ENCODE assay signal across 21 cellular contexts in genomic region chr9:114954986-114955623, GRCh38. TPM values are rescaled to one million over a fixed set of nuclear protein-coding genes. Genes with fewer than 3 reads are reported as not detected.
DNase-seq lines count a peak whose midpoint lies in the region; ATAC-seq and TF ChIP-seq lines count a peak whose summit lies in the region.
"Had no signal": no experiment of that assay in that cellular context is flagged by ENCODE, and none has a peak within 500 bp of the region (broad histone marks: within the 10 kb centered on the region; RNA-seq: fewer than 3 reads in every experiment).

No MANE protein-coding gene starts in this region.

- no peak overlapping the region for H3K4me3 ChIP-seq in transverse colon
- H3K4me3 ChIP-seq: GM23248, MG63, skin epidermis, vagina had no signal

- no peak for TF ChIP-seq POLR2A in transverse colon (IDR thresholded peaks at IDR 0.05)

- H3K4me1 Mint-ChIP-seq in stimulated activated naive B cell treated with anti-CD40 and anti-IgM and Interleukin-4, amounts not matched to agents 10 μg/mL and 1 μg/mL and 100 μg/mL, for 72 hours, result peaks cover 18 to 37% of the 10 kb centered on the region in 2 donors

- in situ Hi-C loops in transverse colon (cut with MboI; ENCODE audit: low pct_ligation_motif_present in 1 of 4, low pct_unique_long_range_greater_than_20kb in 1 of 4, low sequenced_read_pairs in 3 of 4), result no loop called here

- H3K27ac Mint-ChIP-seq in stimulated activated naive B cell treated with anti-CD40 and anti-IgM and Interleukin-4, amounts not matched to agents 10 μg/mL and 1 μg/mL and 100 μg/mL, for 72 hours, result no peak overlapping the region
- H3K27ac Mint-ChIP-seq: activated CD4-positive, alpha-beta memory T cell treated with anti-CD3 and anti-CD28 coated beads for 36 hours; T-helper 1 cell treated with Interleukin-12 subunit alpha and Interleukin-12 subunit beta and Interleukin-4 antibody, amounts not matched to agents 30 μg/mL and 1 μg/mL, for 36 hours had no signal

- TF ChIP-seq EP300 in transverse colon (IDR thresholded peaks at IDR 0.05; ENCODE audit: low read depth), result no peak

- intact Hi-C loops in transverse colon (cut with DNase I; ENCODE audit: low total_unique reads), result no loop called here

- no peak overlapping the region for H3K4me3 Mint-ChIP-seq in stimulated activated naive B cell treated with anti-CD40 and anti-IgM and Interleukin-4, amounts not matched to agents 10 μg/mL and 1 μg/mL and 100 μg/mL, for 72 hours
- H3K4me3 Mint-ChIP-seq: activated CD4-positive, alpha-beta memory T cell treated with anti-CD3 and anti-CD28 coated beads for 36 hours; activated naive CD4-positive, alpha-beta T cell treated with anti-CD3 and anti-CD28 coated beads, Interleukin-2, amount 10 ng/mL, durations not matched to agents 7 days and 5 days; naive thymus-derived CD4-positive, alpha-beta T cell; T-helper 1 cell treated with Interleukin-12 subunit alpha and Interleukin-12 subunit beta and Interleukin-4 antibody, amounts not matched to agents 30 μg/mL and 1 μg/mL, for 36 hours had no signal

- peaks cover 0 to 4% (median 1%) of the 10 kb centered on the region in 4 donors for H3K4me1 ChIP-seq in transverse colon

- peaks cover 11 to 13% of the 10 kb centered on the region in 2 donors for H3K9me3 Mint-ChIP-seq in stimulated activated naive B cell treated with anti-CD40 and anti-IgM and Interleukin-4, amounts not matched to agents 10 μg/mL and 1 μg/mL and 100 μg/mL, for 72 hours

- H3K36me3 ChIP-seq in transverse colon, result no peaks in the 10 kb centered on the region
- H3K36me3 ChIP-seq: MG63, vagina had no signal

- DNase-seq in CD1c-positive myeloid dendritic cell (ENCODE audit: extremely low spot score), result peak; percentile 65
- peak; percentile 29 for DNase-seq in GDM1 (lab: John Stamatoyannopoulos, UW)
- DNase-seq in NOMO-1 treated with DMSO at 0.1 percent for 48 hours (lab: John Stamatoyannopoulos, UW; ENCODE audit: unreplicated experiment), result peak; percentile 46
- peak; percentile 3 to 17 for DNase-seq in hippocampal formation (lab: John Stamatoyannopoulos, UW)
- DNase-seq in transverse colon, result no peak
- DNase-seq in stimulated activated naive B cell treated with anti-CD40 and anti-IgM and Interleukin-4, amounts not matched to agents 10 μg/mL and 1 μg/mL and 100 μg/mL, for 72 hours, result no peak
- DNase-seq in DMS153 treated with DMSO at 0.1 percent for 48 hours (lab: John Stamatoyannopoulos, UW; ENCODE audit: unreplicated experiment), result no peak
- DNase-seq: activated CD4-positive, alpha-beta memory T cell treated with anti-CD3 and anti-CD28 coated beads for 36 hours; activated naive CD4-positive, alpha-beta T cell treated with anti-CD3 and anti-CD28 coated beads, Interleukin-2, amount 10 ng/mL, durations not matched to agents 7 days and 5 days; GM23248; MG63; naive thymus-derived CD4-positive, alpha-beta T cell; posterior cingulate gyrus; stimulated activated CD4-positive, alpha-beta T cell treated with anti-CD3 and anti-CD28 coated beads, Interleukin-4, amount 100 ng/mL, for 24 hours had no signal

- H3K27me3 Mint-ChIP-seq in stimulated activated naive B cell treated with anti-CD40 and anti-IgM and Interleukin-4, amounts not matched to agents 10 μg/mL and 1 μg/mL and 100 μg/mL, for 72 hours, result peaks cover 13 to 41% of the 10 kb centered on the region in 2 donors
- H3K27me3 Mint-ChIP-seq: activated CD4-positive, alpha-beta memory T cell treated with anti-CD3 and anti-CD28 coated beads for 36 hours had no signal

- no peaks in the 10 kb centered on the region for H3K27me3 ChIP-seq in transverse colon
- H3K27me3 ChIP-seq: MG63, vagina had no signal

- no peak overlapping the region for H3K27ac ChIP-seq in transverse colon
- H3K27ac ChIP-seq: GM23248, vagina, VCaP had no signal

- ATAC-seq in stimulated activated naive B cell treated with anti-CD40 and anti-IgM and Interleukin-4, amounts not matched to agents 10 μg/mL and 1 μg/mL and 100 μg/mL, for 72 hours (replicated peaks), result no peak
- ATAC-seq: HepG2; naive thymus-derived CD4-positive, alpha-beta T cell had no signal

- 65 to 67% methylated on average over 5 of the region's 5 CpGs for WGBS in transverse colon (ENCODE audit: low coverage in 1 of 2), 2 donors

- no peaks in the 10 kb centered on the region for H3K9me3 ChIP-seq in transverse colon
- H3K9me3 ChIP-seq: vagina had no signal

- no peak for TF ChIP-seq CTCF in transverse colon (IDR thresholded peaks at IDR 0.05)

- H3K36me3 Mint-ChIP-seq in stimulated activated naive B cell treated with anti-CD40 and anti-IgM and Interleukin-4, amounts not matched to agents 10 μg/mL and 1 μg/mL and 100 μg/mL, for 72 hours, result peaks cover 10 to 13% of the 10 kb centered on the region in 2 donors

RNA-seq across cellular contexts. Expression of gene TNFSF8, which starts 24.7 kb away (rescaled TPM):
- 1 to 10 TPM in 2 of 4 donors, not detected in 2; 1.2 to 5.2 TPM for total RNA-seq in transverse colon
- total RNA-seq: astrocyte, GM23248, HepG2, lung microvascular endothelial cell had no signal

Comparison
In these comparisons a context has a peak if more than half of its experiments do, and no peak if none do; other contexts are left out.
1. DNase-seq: peak in CD1c-positive myeloid dendritic cell (single experiment), GDM1 (single experiment), NOMO-1 treated with DMSO at 0.1 percent for 48 hours (single experiment) and hippocampal formation (2 of 2); none in transverse colon (single experiment), stimulated activated naive B cell treated with anti-CD40 and anti-IgM and Interleukin-4, amounts not matched to agents 10 μg/mL and 1 μg/mL and 100 μg/mL, for 72 hours (single experiment) and DMS153 treated with DMSO at 0.1 percent for 48 hours (single experiment).